Comparison of ENCODE assay signal across 1 cellular context in the genomic region with DNA sequence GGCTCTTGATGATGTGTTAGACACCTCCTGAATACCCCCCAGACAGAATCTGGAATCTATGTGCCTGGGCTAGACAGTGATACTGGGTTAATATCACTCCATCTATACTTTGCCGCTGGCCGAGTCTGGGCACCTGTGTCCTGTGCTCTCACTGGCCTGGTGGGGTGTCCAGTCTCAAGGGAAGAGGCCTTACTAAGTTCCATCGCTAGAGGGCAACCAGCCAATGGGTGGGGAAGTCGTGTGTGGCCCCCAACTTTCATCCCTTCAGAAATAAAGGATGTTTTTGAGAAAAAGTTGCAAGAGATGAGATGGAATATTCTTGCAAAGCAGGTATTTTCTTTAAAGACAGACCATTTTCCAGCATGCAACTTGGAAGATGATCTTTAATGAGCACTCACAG.
TF ChIP-seq lines count a peak whose summit lies in the region.

No MANE protein-coding gene starts in this region.

TF ChIP-seq in A549, 52 proteins besides CTCF, POLR2A, EP300 and RAD21 (continued from another document):
- TF ChIP-seq, protein P1, sequence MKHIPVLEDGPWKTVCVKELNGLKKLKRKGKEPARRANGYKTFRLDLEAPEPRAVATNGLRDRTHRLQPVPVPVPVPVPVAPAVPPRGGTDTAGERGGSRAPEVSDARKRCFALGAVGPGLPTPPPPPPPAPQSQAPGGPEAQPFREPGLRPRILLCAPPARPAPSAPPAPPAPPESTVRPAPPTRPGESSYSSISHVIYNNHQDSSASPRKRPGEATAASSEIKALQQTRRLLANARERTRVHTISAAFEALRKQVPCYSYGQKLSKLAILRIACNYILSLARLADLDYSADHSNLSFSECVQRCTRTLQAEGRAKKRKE (CRISPR knock-in tag; IDR thresholded peaks at IDR 0.05; ENCODE audit: low read depth), result no peak
TF ChIP-seq in A549: peak in this region for 2.
